12 cellular contexts compared by ENCODE assay signal in the genomic region with DNA sequence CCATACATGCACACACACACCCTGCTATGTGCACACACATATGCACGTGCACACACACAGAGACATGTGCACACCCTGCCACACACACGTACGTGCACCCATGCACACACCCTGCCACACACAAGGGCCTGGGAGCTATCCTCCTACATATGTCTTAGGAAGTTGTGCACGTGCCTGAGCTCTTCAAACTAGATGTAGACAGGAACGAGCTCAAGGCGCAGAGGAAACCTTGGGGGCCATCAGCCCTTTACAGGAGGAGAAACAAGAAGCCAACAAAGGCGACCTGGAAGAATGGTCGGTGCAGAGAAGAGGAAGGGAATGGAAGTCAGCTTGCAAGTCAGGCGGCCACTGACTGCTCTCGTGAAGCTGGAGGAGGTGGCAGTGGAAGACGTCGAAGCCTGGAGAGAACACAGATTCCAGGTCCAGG. TPM values are rescaled to one million over a fixed set of nuclear protein-coding genes. Genes with fewer than 3 reads are reported as not detected.
"Had no signal": no experiment of that assay in that cellular context is flagged by ENCODE, and none has a peak within 500 bp of the region (broad histone marks: within the 10 kb centered on the region; RNA-seq: fewer than 3 reads in every experiment).

No MANE protein-coding gene starts in this region.

- H3K27ac ChIP-seq: neutrophil, right atrium auricular region, skin epidermis, transverse colon had no signal

- DNase-seq: activated CD4-positive, alpha-beta T cell treated with anti-CD3 and anti-CD28 coated beads for 48 hours; activated CD8-positive, alpha-beta memory T cell treated with anti-CD3 and anti-CD28 coated beads for 24 hours; activated naive CD8-positive, alpha-beta T cell treated with anti-CD3 and anti-CD28 coated beads for 36 hours; dermis blood vessel endothelial cell; hypothalamus; transverse colon had no signal

- H3K27me3 ChIP-seq: right atrium auricular region had no signal

- H3K4me3 ChIP-seq: right atrium auricular region, skin epidermis, transverse colon had no signal

- H3K9me3 ChIP-seq: neutrophil, right atrium auricular region, transverse colon had no signal

- H3K36me3 ChIP-seq: neutrophil, right atrium auricular region, transverse colon had no signal

- H3K4me1 ChIP-seq: right atrium auricular region, transverse colon had no signal

RNA-seq across cellular contexts. Expression of a gene that starts 58.7 kb away (rescaled TPM):
- total RNA-seq: activated naive CD8-positive, alpha-beta T cell treated with anti-CD3 and anti-CD28 coated beads for 36 hours; dermis blood vessel endothelial cell; glomerular endothelial cell; mesothelial cell of epicardium; right atrium auricular region; T-helper 1 cell treated with Interleukin-12 subunit alpha and Interleukin-12 subunit beta and Interleukin-4 antibody, amounts not matched to agents 30 ng/mL and 1 ng/mL, for 36 hours had no signal
